9 cellular contexts compared by ENCODE assay signal in the genomic region with DNA sequence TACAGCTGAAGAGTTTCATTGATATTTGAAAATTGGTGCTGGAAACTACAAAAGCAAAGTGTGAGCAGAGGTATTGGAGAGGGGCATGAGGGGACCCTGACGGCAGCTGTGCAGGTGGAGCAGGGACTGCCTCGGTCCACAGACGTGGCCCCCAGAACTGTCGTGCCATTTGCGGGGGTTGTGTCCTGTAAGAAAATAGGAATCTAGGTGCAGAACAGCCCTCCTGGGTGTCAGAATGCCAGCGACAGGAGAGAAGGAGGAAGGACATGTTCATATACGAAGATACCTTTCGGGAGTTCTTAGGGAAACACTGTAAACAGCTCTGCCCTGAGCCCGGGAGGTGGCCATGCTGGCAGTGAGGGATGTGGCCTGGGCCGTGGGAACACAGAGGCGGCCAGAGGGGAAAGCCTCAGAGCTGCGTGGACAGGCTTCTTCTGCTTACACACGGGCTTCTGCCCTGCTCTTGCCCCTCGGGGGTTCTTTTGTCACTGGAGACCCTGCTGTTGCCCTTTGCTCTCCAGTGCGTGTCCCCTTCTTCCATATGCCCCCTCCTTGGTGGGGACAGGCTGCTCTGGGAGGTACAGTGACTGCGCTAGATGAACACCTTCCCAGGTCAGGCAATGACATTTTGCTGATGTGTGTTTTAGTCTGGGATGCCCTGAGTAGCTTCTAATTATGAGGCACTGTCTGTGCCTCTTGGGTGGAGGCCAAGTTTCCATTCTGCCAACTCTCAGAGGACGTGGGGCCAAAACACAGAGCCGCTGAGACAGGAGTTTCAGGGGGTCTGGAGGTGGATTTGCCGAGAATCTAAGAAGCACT.
DNase-seq lines count a peak whose midpoint lies in the region; ATAC-seq and TF ChIP-seq lines count a peak whose summit lies in the region.
"Had no signal": no experiment of that assay in that cellular context is flagged by ENCODE, and none has a peak within 500 bp of the region (broad histone marks: within the 10 kb centered on the region; RNA-seq: fewer than 3 reads in every experiment).

No MANE protein-coding gene starts in this region.

- H3K4me1 Mint-ChIP-seq in glutamatergic neuron (ENCODE audit: low read depth, unreplicated experiment) = peaks cover 29% of the 10 kb centered on the region
- no peaks in the 10 kb centered on the region for H3K4me1 Mint-ChIP-seq in activated CD4-positive, alpha-beta T cell treated with anti-CD3 and anti-CD28 coated beads, Interleukin-2, amount 10 ng/mL, durations not matched to agents 24 days and 14 days

- peak overlapping the region; percentile 75 for H3K27ac ChIP-seq in rectal smooth muscle tissue (ENCODE audit: low read depth, low read length)

- peaks cover 31% of the 10 kb centered on the region for H3K4me1 ChIP-seq in rectal smooth muscle tissue (ENCODE audit: control insufficient read depth, insufficient read depth, low read length)

- no peak for TF ChIP-seq CTCF in glutamatergic neuron (IDR thresholded peaks at IDR 0.05; ENCODE audit: partially characterized antibody, unreplicated experiment)

- H3K36me3 ChIP-seq in H7 (replicated peaks; ENCODE audit: control insufficient read depth, insufficient read depth, low read length) = no peaks in the 10 kb centered on the region
- no peaks in the 10 kb centered on the region for H3K36me3 ChIP-seq in rectal smooth muscle tissue (ENCODE audit: control insufficient read depth, insufficient read depth, low read length)

- H3K36me3 Mint-ChIP-seq in glutamatergic neuron (ENCODE audit: unreplicated experiment) = peaks cover 10% of the 10 kb centered on the region
- H3K36me3 Mint-ChIP-seq in activated CD4-positive, alpha-beta T cell treated with anti-CD3 and anti-CD28 coated beads, Interleukin-2, amount 10 ng/mL, durations not matched to agents 24 days and 14 days (ENCODE audit: low read depth) = no peaks in the 10 kb centered on the region

- H3K27me3 ChIP-seq in H7 (ENCODE audit: control insufficient read depth, insufficient read depth, low read length) (no peaks in the 10 kb centered on the region), rectal smooth muscle tissue (ENCODE audit: control insufficient read depth, insufficient read depth, low read length) (no peaks in the 10 kb centered on the region)

- H3K4me3 Mint-ChIP-seq in glutamatergic neuron (ENCODE audit: unreplicated experiment) = no peak overlapping the region
- no peak overlapping the region for H3K4me3 Mint-ChIP-seq in activated CD4-positive, alpha-beta T cell treated with anti-CD3 and anti-CD28 coated beads, Interleukin-2, amount 10 ng/mL, durations not matched to agents 24 days and 14 days

- ATAC-seq in GM21528 (IDR thresholded peaks at IDR 0.05; ENCODE audit: low FRiP score, unreplicated experiment) = no peak
- no peak for ATAC-seq in HG02870 (IDR thresholded peaks at IDR 0.05; ENCODE audit: unreplicated experiment)

- H3K4me3 ChIP-seq in H7 (ENCODE audit: insufficient read depth, low read depth, low read length) (no peak overlapping the region), rectal smooth muscle tissue (ENCODE audit: low read length) (no peak overlapping the region)

- DNase-seq in H7 = peak; percentile 46
- peak; percentile 98 for DNase-seq in RPMI8226
- DNase-seq in glutamatergic neuron = peak; percentile 39
- DNase-seq in activated CD4-positive, alpha-beta T cell treated with anti-CD3 and anti-CD28 coated beads, Interleukin-2, amount 10 ng/mL, durations not matched to agents 24 days and 14 days = no peak
- no peak for DNase-seq in NCI-H146 treated with DMSO at 0.1 percent for 48 hours (lab: John Stamatoyannopoulos, UW; ENCODE audit: unreplicated experiment)
- DNase-seq: activated CD8-positive, alpha-beta memory T cell treated with anti-CD3 and anti-CD28 coated beads, Interleukin-2, amount 50 U/mL, for 48 hours had no signal

- peaks cover 3% of the 10 kb centered on the region for H3K9me3 Mint-ChIP-seq in glutamatergic neuron (ENCODE audit: unreplicated experiment)
- no peaks in the 10 kb centered on the region for H3K9me3 Mint-ChIP-seq in activated CD4-positive, alpha-beta T cell treated with anti-CD3 and anti-CD28 coated beads, Interleukin-2, amount 10 ng/mL, durations not matched to agents 24 days and 14 days

- intact Hi-C loops in activated CD4-positive, alpha-beta T cell treated with anti-CD3 and anti-CD28 coated beads, Interleukin-2, amount 10 ng/mL, durations not matched to agents 24 days and 14 days (cut with micrococcal nuclease) = no loop called here

- peaks cover 2% of the 10 kb centered on the region for H3K27me3 Mint-ChIP-seq in glutamatergic neuron (ENCODE audit: unreplicated experiment)
- H3K27me3 Mint-ChIP-seq in activated CD4-positive, alpha-beta T cell treated with anti-CD3 and anti-CD28 coated beads, Interleukin-2, amount 10 ng/mL, durations not matched to agents 24 days and 14 days = peaks cover 2% of the 10 kb centered on the region

- H3K27ac Mint-ChIP-seq in glutamatergic neuron (ENCODE audit: unreplicated experiment) = peak overlapping the region; percentile 23
- no peak overlapping the region for H3K27ac Mint-ChIP-seq in activated CD4-positive, alpha-beta T cell treated with anti-CD3 and anti-CD28 coated beads, Interleukin-2, amount 10 ng/mL, durations not matched to agents 24 days and 14 days

- no peak overlapping the region for H3K9ac ChIP-seq in rectal smooth muscle tissue (ENCODE audit: low read length)

Comparison
In these comparisons a context has a peak if more than half of its experiments do, and no peak if none do; other contexts are left out.
1. DNase-seq: peak in H7 (single experiment), RPMI8226 (single experiment) and glutamatergic neuron (single experiment); none in activated CD4-positive, alpha-beta T cell treated with anti-CD3 and anti-CD28 coated beads, Interleukin-2, amount 10 ng/mL, durations not matched to agents 24 days and 14 days (single experiment) and NCI-H146 treated with DMSO at 0.1 percent for 48 hours (single experiment).